ENCODE assay signal across 11 cellular contexts in the genomic region with DNA sequence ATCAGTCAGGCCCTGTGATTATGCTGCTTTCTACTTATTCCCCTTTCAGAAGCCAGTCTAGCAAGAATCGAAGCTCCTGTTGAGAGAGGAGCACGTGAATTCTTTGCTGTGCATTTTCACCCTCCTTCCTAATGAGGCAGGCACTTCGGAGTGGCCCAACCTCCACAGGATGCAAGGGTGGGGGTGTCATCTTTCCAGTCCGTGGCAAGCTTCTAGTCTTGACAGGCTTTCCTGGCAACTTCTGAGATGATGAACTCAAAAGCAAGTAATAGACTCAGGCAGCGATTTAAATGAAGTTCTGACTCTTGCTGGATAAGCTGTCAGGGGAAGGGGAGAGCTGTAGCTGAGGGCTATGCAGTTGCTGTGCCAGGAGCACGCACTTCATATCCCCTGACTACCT. TPM values are rescaled to one million over a fixed set of nuclear protein-coding genes. Genes with fewer than 3 reads are reported as not detected.
DNase-seq lines count a peak whose midpoint lies in the region; ATAC-seq and TF ChIP-seq lines count a peak whose summit lies in the region.
"Had no signal": no experiment of that assay in that cellular context is flagged by ENCODE, and none has a peak within 500 bp of the region (broad histone marks: within the 10 kb centered on the region; RNA-seq: fewer than 3 reads in every experiment).

No MANE protein-coding gene starts in this region.

- no peaks in the 10 kb centered on the region for H3K36me3 Mint-ChIP-seq in nephron (ENCODE audit: low read depth)
- no peaks in the 10 kb centered on the region for H3K36me3 Mint-ChIP-seq in stimulated activated effector memory CD8-positive, alpha-beta T cell treated with anti-CD3 and anti-CD28 coated beads, Interleukin-12 subunit alpha, Interleukin-12 subunit beta, amount 100 ng/mL, for 72 hours
- H3K36me3 Mint-ChIP-seq: CD4-positive, CD25-positive, alpha-beta regulatory T cell had no signal

- no peaks in the 10 kb centered on the region for H3K9me3 Mint-ChIP-seq in nephron
- H3K9me3 Mint-ChIP-seq in stimulated activated effector memory CD8-positive, alpha-beta T cell treated with anti-CD3 and anti-CD28 coated beads, Interleukin-12 subunit alpha, Interleukin-12 subunit beta, amount 100 ng/mL, for 72 hours, result no peaks in the 10 kb centered on the region

- peak overlapping the region; percentile 63 to 94 (median 89) for H3K27ac Mint-ChIP-seq in nephron
- H3K27ac Mint-ChIP-seq in stimulated activated effector memory CD8-positive, alpha-beta T cell treated with anti-CD3 and anti-CD28 coated beads, Interleukin-12 subunit alpha, Interleukin-12 subunit beta, amount 100 ng/mL, for 72 hours, result no peak overlapping the region
- H3K27ac Mint-ChIP-seq: CD4-positive, CD25-positive, alpha-beta regulatory T cell had no signal

- DNase-seq in AG10803 (ENCODE audit: low read depth), result peak; percentile 58
- DNase-seq in NCI-H2227 (lab: John Stamatoyannopoulos, UW; ENCODE audit: unreplicated experiment), result peak; percentile 25
- DNase-seq in esophagus squamous epithelium (lab: John Stamatoyannopoulos, UW), result no peak
- no peak for DNase-seq in stimulated activated effector memory CD8-positive, alpha-beta T cell treated with anti-CD3 and anti-CD28 coated beads, Interleukin-12 subunit alpha, Interleukin-12 subunit beta, amount 100 ng/mL, for 72 hours (ENCODE audit: low spot score in 2 of 2)
- no peak for DNase-seq in OCI-M1 (lab: John Stamatoyannopoulos, UW)
- DNase-seq: activated naive CD4-positive, alpha-beta T cell; CD4-positive, CD25-positive, alpha-beta regulatory T cell had no signal

- no peaks in the 10 kb centered on the region for H3K27me3 ChIP-seq in esophagus squamous epithelium

- no peak for ATAC-seq in stimulated activated effector memory CD8-positive, alpha-beta T cell treated with anti-CD3 and anti-CD28 coated beads, Interleukin-12 subunit alpha, Interleukin-12 subunit beta, amount 100 ng/mL, for 72 hours
- ATAC-seq in GM18909 (IDR thresholded peaks at IDR 0.05; ENCODE audit: poor library complexity, unreplicated experiment), result no peak
- ATAC-seq in GM18907 (IDR thresholded peaks at IDR 0.05; ENCODE audit: unreplicated experiment), result no peak
- ATAC-seq: GM12878 had no signal

- peaks cover 10 to 95% (median 44%) of the 10 kb centered on the region in 3 donors for H3K4me1 ChIP-seq in esophagus squamous epithelium

- TF ChIP-seq POLR2A in esophagus squamous epithelium (IDR thresholded peaks at IDR 0.05), result no peak

- TF ChIP-seq CTCF in AG10803 (conservative IDR thresholded peaks at IDR 0.05; ENCODE audit: low read length) (no peak), esophagus squamous epithelium (IDR thresholded peaks at IDR 0.05) (no peak), nephron (IDR thresholded peaks at IDR 0.05; ENCODE audit: unreplicated experiment in 3 of 3) (no peak)

- H3K27ac ChIP-seq in esophagus squamous epithelium, result peak overlapping the region; percentile 4 to 83 (median 76)

- intact Hi-C loops in esophagus squamous epithelium (cut with DNase I), result no loop called here

- H3K36me3 ChIP-seq in esophagus squamous epithelium, result no peaks in the 10 kb centered on the region

- 23 to 30% methylated on average over 5 of the region's 6 CpGs for WGBS in esophagus squamous epithelium, 2 donors

- H3K27me3 Mint-ChIP-seq in nephron (ENCODE audit: low read depth), result no peaks in the 10 kb centered on the region

- peak overlapping the region; percentile 10; the same call in 1 of the 2 replicates for H3K4me3 ChIP-seq in AG10803 (ENCODE audit: low read length)
- peak overlapping the region in 1 of 4 donors; percentile 1 for H3K4me3 ChIP-seq in esophagus squamous epithelium
- H3K4me3 ChIP-seq: GM12878 had no signal

- peak overlapping the region in 1 of 3 experiments; percentile 31 for H3K4me3 Mint-ChIP-seq in nephron
- no peak overlapping the region for H3K4me3 Mint-ChIP-seq in stimulated activated effector memory CD8-positive, alpha-beta T cell treated with anti-CD3 and anti-CD28 coated beads, Interleukin-12 subunit alpha, Interleukin-12 subunit beta, amount 100 ng/mL, for 72 hours
- H3K4me3 Mint-ChIP-seq: CD4-positive, CD25-positive, alpha-beta regulatory T cell had no signal

- H3K4me1 Mint-ChIP-seq in nephron, result peaks cover 80% of the 10 kb centered on the region
- no peaks in the 10 kb centered on the region for H3K4me1 Mint-ChIP-seq in stimulated activated effector memory CD8-positive, alpha-beta T cell treated with anti-CD3 and anti-CD28 coated beads, Interleukin-12 subunit alpha, Interleukin-12 subunit beta, amount 100 ng/mL, for 72 hours
- H3K4me1 Mint-ChIP-seq: CD4-positive, CD25-positive, alpha-beta regulatory T cell had no signal

- H3K9me3 ChIP-seq in esophagus squamous epithelium, result no peaks in the 10 kb centered on the region

RNA-seq across cellular contexts. Expression of a gene that starts 8.6 kb away (rescaled TPM):
- total RNA-seq in esophagus squamous epithelium, result 10 to 100 TPM in 2 of 4 donors, 1 to 10 TPM in 2; 3.4 to 29.2 (median 12.6) TPM

Comparison
In these comparisons a context has a peak if more than half of its experiments do, and no peak if none do; other contexts are left out.
1. DNase-seq: peak in AG10803 (single experiment) and NCI-H2227 (single experiment); none in esophagus squamous epithelium (single experiment), stimulated activated effector memory CD8-positive, alpha-beta T cell treated with anti-CD3 and anti-CD28 coated beads, Interleukin-12 subunit alpha, Interleukin-12 subunit beta, amount 100 ng/mL, for 72 hours (0 of 2) and OCI-M1 (single experiment).